In the genomic region with DNA sequence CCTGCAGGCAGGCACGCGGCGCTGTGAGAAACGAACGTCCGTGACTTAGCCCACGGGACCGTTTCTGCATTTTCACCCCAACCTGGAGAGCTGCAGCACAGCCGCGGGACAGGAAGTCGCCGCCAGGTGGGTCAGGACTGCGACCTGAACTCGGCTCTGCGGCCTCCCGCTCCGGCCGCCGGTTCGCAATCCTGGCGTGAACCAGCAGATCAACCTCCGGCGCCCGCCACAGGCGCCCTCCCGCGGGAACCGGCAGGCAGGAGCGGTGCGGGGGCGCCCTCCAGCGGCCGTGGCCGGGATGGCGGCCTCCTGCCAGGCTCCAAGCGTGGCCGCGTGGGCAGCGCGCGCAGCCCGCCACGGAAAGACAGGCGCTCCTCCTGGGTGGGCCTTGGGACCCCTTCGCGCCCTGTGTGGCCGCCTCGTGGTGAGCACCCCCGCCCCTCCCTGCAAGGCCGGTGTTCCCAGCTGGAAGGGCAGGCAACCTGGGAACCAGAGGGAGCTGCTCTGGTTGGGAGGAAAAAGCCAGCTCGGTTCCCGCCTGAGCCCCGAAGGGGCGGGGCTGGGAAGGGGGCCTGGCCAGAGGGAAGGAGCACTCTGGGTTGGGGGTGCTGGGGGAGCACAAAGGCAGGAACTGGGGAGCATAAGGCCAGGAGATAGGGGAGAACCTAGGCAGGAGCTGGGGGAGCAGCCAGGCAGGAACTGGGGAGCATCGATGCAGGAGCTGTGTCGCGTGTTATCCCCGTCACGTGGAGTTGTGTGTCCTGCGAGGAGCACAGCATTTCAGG, we compare ENCODE assay signal across 8 cellular contexts. TPM values are rescaled to one million over a fixed set of nuclear protein-coding genes. Genes with fewer than 3 reads are reported as not detected.
DNase-seq lines count a peak whose midpoint lies in the region; ATAC-seq and TF ChIP-seq lines count a peak whose summit lies in the region.

No MANE protein-coding gene starts in this region.

- H3K27ac Mint-ChIP-seq in naive B cell = peak overlapping the region in 1 of 6 donors; percentile 79

- H2BK5ac ChIP-seq in IMR-90 (ENCODE audit: low read depth, low read length, poor library complexity, severe bottlenecking) = no peak overlapping the region

- H3K23ac ChIP-seq in IMR-90 (ENCODE audit: low read depth, low read length) = no peak overlapping the region

- H3K9ac ChIP-seq in IMR-90 (ENCODE audit: low read depth, low read length) (peak overlapping the region; percentile 54; the same call in 1 of the 2 replicates), PC-3 (ENCODE audit: low read length) (peak overlapping the region; percentile 76)

- peak overlapping the region; percentile 85 for H2AK9ac ChIP-seq in IMR-90 (replicated peaks; ENCODE audit: low read depth, low read length, poor library complexity)

- H3K4me1 ChIP-seq in IMR-90 (ENCODE audit: control insufficient read depth, insufficient read depth, low read length) = peaks cover 14% of the 10 kb centered on the region
- peaks cover 15% of the 10 kb centered on the region for H3K4me1 ChIP-seq in PC-3 (ENCODE audit: insufficient read depth, low read length)

- in situ Hi-C loops in IMR-90 (cut with MboI; ENCODE audit: low sequenced_read_pairs) = loop anchor here (5.0 kb wide), 2 partner anchors 77 to 227 kb away; no protein-coding TSS in a partner anchor

- TF ChIP-seq POLR2A in IMR-90 (IDR thresholded peaks at IDR 0.05; ENCODE audit: low read depth, low read length) = no peak

- H3K36me3 Mint-ChIP-seq in activated T-cell treated with anti-CD3 and anti-CD28 coated beads, Interleukin-2, amount 50 U/mL, for 4 hours (ENCODE audit: insufficient read depth) = no peaks in the 10 kb centered on the region
- no peaks in the 10 kb centered on the region for H3K36me3 Mint-ChIP-seq in naive B cell

- H3F3A ChIP-seq in PC-3 (ENCODE audit: low read length, unreplicated experiment) = no peaks in the 10 kb centered on the region

- H3K4ac ChIP-seq in IMR-90 (ENCODE audit: low read depth, low read length) = peak overlapping the region; percentile 71; the same call in 1 of the 2 replicates

- no peak overlapping the region for H4K5ac ChIP-seq in IMR-90 (ENCODE audit: low read depth, low read length)

- H3K4me3 Mint-ChIP-seq in activated T-cell treated with anti-CD3 and anti-CD28 coated beads, Interleukin-2, amount 50 U/mL, for 4 hours = peak overlapping the region; percentile 33
- peak overlapping the region in 7 of 8 donors; percentile 45 to 84 (median 70) for H3K4me3 Mint-ChIP-seq in naive B cell

- peak overlapping the region; percentile 67 for H3K27ac ChIP-seq in C4-2B
- peak overlapping the region; percentile 50; the same call in 1 of the 2 replicates for H3K27ac ChIP-seq in IMR-90 (ENCODE audit: insufficient read depth, low read length)
- H3K27ac ChIP-seq in PC-3 (ENCODE audit: low read length) = no peak overlapping the region

- H4K8ac ChIP-seq in IMR-90 (ENCODE audit: low read depth in 2 of 2, low read length in 2 of 2) = peak overlapping the region; percentile 42 to 77; a peak in 2 of 4 replicates

- no peaks in the 10 kb centered on the region for H3K9me2 ChIP-seq in PC-3 (replicated peaks; ENCODE audit: low read length)

- H3K4me3 ChIP-seq in IMR-90 (ENCODE audit: insufficient read depth, low read depth, low read length) (peak overlapping the region; percentile 45), PC-3 (ENCODE audit: low read length) (peak overlapping the region; percentile 62)

- H2BK120ac ChIP-seq in IMR-90 (ENCODE audit: low read depth, low read length) = peak overlapping the region; percentile 69; the same call in 1 of the 2 replicates

- H3K79me2 ChIP-seq in PC-3 (ENCODE audit: low read length) = no peaks in the 10 kb centered on the region

- H3K56ac ChIP-seq in IMR-90 (ENCODE audit: extremely low read depth, insufficient read depth, low read length) = no peak overlapping the region

- intact Hi-C loops in IMR-90 (cut with micrococcal nuclease) = loop anchor here (1.0 kb wide), 3 partner anchors 86 to 231 kb away; no protein-coding TSS in a partner anchor
- intact Hi-C loops in PC-3 (cut with micrococcal nuclease) = loop anchor here (1.0 to 2.0 kb wide), 3 partner anchors 84 to 230 kb away; no protein-coding TSS in a partner anchor

- peak overlapping the region; percentile 71; the same call in 1 of the 2 replicates for H4K91ac ChIP-seq in IMR-90 (ENCODE audit: insufficient read depth, low read depth, low read length)

- no peak overlapping the region for H2AK5ac ChIP-seq in IMR-90 (ENCODE audit: low read depth, low read length)

- POLR2A ChIA-PET in IMR-90 (lab: Charles Lee; ENCODE audit: unreplicated experiment) = interaction anchor here (0.6 to 1.0 kb wide), 3 partner anchors 39 to 90 kb away, joined by 3 to 6 read pairs (median 3); partner anchors contain the start of gene BAHCC1
- POLR2A ChIA-PET in PC-3 (lab: Charles Lee; ENCODE audit: unreplicated experiment) = interaction anchor here (0.5 to 1.0 kb wide), 3 partner anchors 28 to 251 kb away, joined by 5 to 12 read pairs (median 8); partner anchors contain the start of genes ACTG1 and BAHCC1

- H2BK20ac ChIP-seq in IMR-90 (ENCODE audit: low read depth, low read length) = no peak overlapping the region

- peak; percentile 97 for TF ChIP-seq RAD21 in IMR-90 (IDR thresholded peaks at IDR 0.05; ENCODE audit: low read length)

- dilution Hi-C loops in IMR-90 (cut with HindIII; ENCODE audit: low sequenced_read_pairs, unreplicated experiment) = no loop called here

- no peak overlapping the region for H3K14ac ChIP-seq in IMR-90 (replicated peaks; ENCODE audit: low read depth, low read length)

- H3K4me2 ChIP-seq in IMR-90 (ENCODE audit: low read depth, low read length) = peak overlapping the region; percentile 96
- H3K4me2 ChIP-seq in PC-3 (ENCODE audit: low read length) = peak overlapping the region; percentile 91

- H2BK15ac ChIP-seq in IMR-90 (ENCODE audit: low read depth, low read length) = no peak overlapping the region

- H3K18ac ChIP-seq in IMR-90 (ENCODE audit: low read depth, low read length) = no peak overlapping the region

- BruUV-seq in IMR-90 (replicated peaks; lab: Mats Ljungman, UMichigan) (no TSS peak), PC-3 (replicated peaks; lab: Mats Ljungman, UMichigan) (no TSS peak)

- peaks cover 12% of the 10 kb centered on the region for H3K4me1 Mint-ChIP-seq in activated T-cell treated with anti-CD3 and anti-CD28 coated beads, Interleukin-2, amount 50 U/mL, for 4 hours (ENCODE audit: low read depth)
- peaks cover 21 to 31% (median 29%) of the 10 kb centered on the region in 3 donors for H3K4me1 Mint-ChIP-seq in naive B cell

- H3K79me1 ChIP-seq in IMR-90 (ENCODE audit: low read depth in 1 of 2, low read length in 2 of 2) = peaks cover 2 to 3% of the 10 kb centered on the region in 2 experiments; a peak in 2 of 4 replicates

- DNase-seq in IMR-90 = peak; percentile 71
- DNase-seq in PC-3 = peak; percentile 89
- peak; percentile 88 for DNase-seq in activated T-cell treated with anti-CD3 and anti-CD28 coated beads, Interleukin-2, amount 50 U/mL, for 4 hours
- peak; percentile 69 for DNase-seq in fibroblast of gingiva (ENCODE audit: low read depth)
- peak; percentile 89 for DNase-seq in naive B cell
- peak; percentile 64 to 80 for DNase-seq in stimulated activated CD8-positive, alpha-beta memory T cell treated with anti-CD3 and anti-CD28 coated beads, Interleukin-7, amount 100 ng/mL, for 4 hours (ENCODE audit: low read depth in 2 of 2)

- peaks cover 32% of the 10 kb centered on the region for H3K27me3 Mint-ChIP-seq in activated T-cell treated with anti-CD3 and anti-CD28 coated beads, Interleukin-2, amount 50 U/mL, for 4 hours (ENCODE audit: low read depth)
- H3K27me3 Mint-ChIP-seq in naive B cell = peaks cover 0 to 16% (median 7%) of the 10 kb centered on the region in 3 donors

- TF ChIP-seq CTCF in C4-2B (conservative IDR thresholded peaks at IDR 0.05) = peak; percentile 100
- peak; percentile 99 for TF ChIP-seq CTCF in IMR-90 (conservative IDR thresholded peaks at IDR 0.05; ENCODE audit: low read depth, low read length)
- peak; percentile 92 for TF ChIP-seq CTCF in PC-3 (conservative IDR thresholded peaks at IDR 0.05; ENCODE audit: low read depth, low read length)

- CTCF ChIA-PET in IMR-90 (lab: Yijun Ruan, JAX) (interaction anchor here (0.7 to 2.7 kb wide), 13 partner anchors 9 to 342 kb away, joined by 3 to 14 read pairs (median 3); partner anchors contain the start of genes BAHCC1 and NDUFAF8), PC-3 (lab: Charles Lee) (interaction anchor here (0.6 to 1.5 kb wide), 12 partner anchors 25 to 245 kb away, joined by 3 to 10 read pairs (median 4); partner anchors contain the start of genes BAHCC1, NDUFAF8 and TEPSIN)

- H2AFZ ChIP-seq in IMR-90 (replicated peaks; ENCODE audit: low read length, poor library complexity) (peak overlapping the region; percentile 98), PC-3 (ENCODE audit: low read length) (peak overlapping the region; percentile 96)

- H3K36me3 ChIP-seq in IMR-90 (ENCODE audit: control insufficient read depth, insufficient read depth, low read length) (no peaks in the 10 kb centered on the region), PC-3 (ENCODE audit: low read depth, low read length) (no peaks in the 10 kb centered on the region)

- H3K9me1 ChIP-seq in IMR-90 (ENCODE audit: insufficient read depth, low read length) = peaks cover 2% of the 10 kb centered on the region; the same call in 1 of the 2 replicates

- no peaks in the 10 kb centered on the region for H3K9me3 Mint-ChIP-seq in activated T-cell treated with anti-CD3 and anti-CD28 coated beads, Interleukin-2, amount 50 U/mL, for 4 hours
- peaks cover 0 to 1% (median 0%) of the 10 kb centered on the region in 7 donors for H3K9me3 Mint-ChIP-seq in naive B cell

- ATAC-seq in GM19452 (IDR thresholded peaks at IDR 0.05; ENCODE audit: unreplicated experiment) (peak; percentile 75), IMR-90 (ENCODE audit: low read depth) (peak; percentile 79), PC-3 (peak; percentile 75), naive B cell (ENCODE audit: low read depth in 2 of 2) (peak; percentile 63 to 67)
- peak; percentile 65 to 71 for ATAC-seq in activated T-cell treated with anti-CD3 and anti-CD28 coated beads, Interleukin-2, amount 50 U/mL, for 4 hours

- no peaks in the 10 kb centered on the region for H3K9me3 ChIP-seq in IMR-90 (ENCODE audit: control insufficient read depth, insufficient read depth, low read length)
- no peaks in the 10 kb centered on the region for H3K9me3 ChIP-seq in PC-3 (ENCODE audit: low read length)

- H3K27me3 ChIP-seq in IMR-90 (ENCODE audit: control insufficient read depth, insufficient read depth, low read length) = no peaks in the 10 kb centered on the region
- H3K27me3 ChIP-seq in PC-3 (ENCODE audit: low read length) = no peaks in the 10 kb centered on the region

- no peaks in the 10 kb centered on the region for H4K20me1 ChIP-seq in IMR-90 (ENCODE audit: insufficient read depth, low read length)
- no peaks in the 10 kb centered on the region for H4K20me1 ChIP-seq in PC-3 (ENCODE audit: low read length)

- WGBS in IMR-90 (ENCODE audit: extremely low coverage in 2 of 2, insufficient read length in 1 of 2), 2 experiments = 14% methylated on average over 41 of the region's 60 CpGs; no CpG with 5 or more reads in 1 of the 2 experiments

RNA-seq across cellular contexts. Expression of gene ACTG1, which starts 28.2 kb away (rescaled TPM):
- total RNA-seq in IMR-90 (2012; rRNA removed) (12,144 and 15,732 TPM in 2 replicates), PC-3 (2014; rRNA removed) (4,503 and 4,798 TPM in 2 replicates)
- polyA plus RNA-seq in IMR-90 (2012; rRNA removed) (10,271 and 10,907 TPM in 2 replicates), naive B cell (ENCODE audit: low read depth in 6 of 6) (1,000 to 10,000 TPM in 1 of 6 donors, 100 to 1,000 TPM in 5; 664 to 1,094 (median 872) TPM)
- 46,606 and 47,328 TPM in 2 replicates for polyA plus RNA-seq in IMR-90 (2012; cell fraction: cytosol; rRNA removed)
- polyA plus RNA-seq in IMR-90 (2012; cell fraction: nucleus; rRNA removed; ENCODE audit: low replicate concordance) = 8,917 and 28,399 TPM in 2 replicates
- total RNA-seq in activated T-cell treated with anti-CD3 and anti-CD28 coated beads, Interleukin-2, amount 50 U/mL, for 4 hours = 1,000 to 10,000 TPM; 3,953 to 4,676 (median 4,016) TPM

RNA-seq across cellular contexts. Expression of gene FSCN2, which starts 43.8 kb away (rescaled TPM):
- total RNA-seq in IMR-90 (2012; rRNA removed) = 0.18 and 0.28 TPM in 2 replicates
- 0.84 and 1.1 TPM in 2 replicates for polyA plus RNA-seq in IMR-90 (2012; rRNA removed)
- polyA plus RNA-seq in IMR-90 (2012; cell fraction: cytosol; rRNA removed) = 0.22 and 0.96 TPM in 2 replicates
- polyA plus RNA-seq in IMR-90 (2012; cell fraction: nucleus; rRNA removed; ENCODE audit: low replicate concordance) = 2.6 and 6.7 TPM in 2 replicates
- total RNA-seq in PC-3 (2014; rRNA removed) = 0.87 and 2.4 TPM in 2 replicates
- total RNA-seq in activated T-cell treated with anti-CD3 and anti-CD28 coated beads, Interleukin-2, amount 50 U/mL, for 4 hours = under 1 TPM in 2 of 3 donors, not detected in 1; 0.33 to 0.58 TPM
- polyA plus RNA-seq in naive B cell (ENCODE audit: low read depth in 6 of 6) = under 1 TPM in 5 of 6 donors, not detected in 1; 0.17 to 0.59 (median 0.39) TPM
